ENCODE assay signal across 27 cellular contexts in the genomic region with DNA sequence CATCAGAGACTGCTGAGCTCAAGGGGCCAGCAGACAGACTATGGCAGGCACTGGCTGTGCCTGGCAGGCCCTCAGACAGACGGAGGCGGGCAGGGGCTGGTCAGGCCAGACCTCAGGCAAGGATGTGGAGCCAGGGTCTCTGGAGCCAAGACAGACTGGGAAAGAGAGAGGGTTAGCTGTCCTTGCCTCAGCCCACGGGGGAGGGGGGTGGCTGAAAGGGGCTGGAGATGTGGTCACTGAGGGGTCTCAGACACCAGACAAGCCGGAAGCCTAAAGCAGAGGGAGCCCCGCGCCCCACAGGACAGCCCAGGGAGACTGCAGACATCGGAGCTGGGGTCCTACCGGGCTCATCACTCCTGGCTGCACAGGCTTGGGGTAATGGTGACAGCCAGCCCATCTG.
"Had no signal": no experiment of that assay in that cellular context is flagged by ENCODE, and none has a peak within 500 bp of the region (broad histone marks: within the 10 kb centered on the region; RNA-seq: fewer than 3 reads in every experiment).

No MANE protein-coding gene starts in this region.

- H3K36me3 ChIP-seq: esophagus muscularis mucosa, gastroesophageal sphincter, heart right ventricle, left ventricle myocardium inferior, lower lobe of right lung, neutrophil, pancreas, right lobe of liver, stomach, thyroid gland had no signal

- H3K36me3 Mint-ChIP-seq: natural killer cell had no signal

- DNase-seq: cortex of kidney; effector CD4-positive, alpha-beta T cell; foreskin keratinocyte; glutamatergic neuron; heart right ventricle; hippocampal formation; left colon; left ventricle myocardium inferior; lower lobe of right lung; natural killer cell; right lobe of liver; small intestine; stimulated activated CD4-positive, alpha-beta T cell treated with anti-CD3 and anti-CD28 coated beads, Interleukin-12 subunit alpha, Interleukin-12 subunit beta, amount 100 ng/mL, for 4 hours; stimulated activated CD4-positive, alpha-beta T cell treated with anti-CD3 and anti-CD28 coated beads, Interleukin-1b, Interleukin-23, amount 100 ng/mL, for 48 hours; stimulated activated CD4-positive, alpha-beta T cell treated with anti-CD3 and anti-CD28 coated beads, Interleukin-4, amount 100 ng/mL, for 1 hour; stimulated activated CD8-positive, alpha-beta memory T cell treated with anti-CD3 and anti-CD28 coated beads, Interleukin-4, amount 100 ng/mL, for 48 hours; stimulated activated naive CD4-positive, alpha-beta T cell treated with Interleukin-2 at 50 U/mL for 16 hours; stomach; thyroid gland; trophoblast cell had no signal

- H3K4me1 Mint-ChIP-seq: central memory CD8-positive, alpha-beta T cell had no signal

- H3K27me3 ChIP-seq: esophagus muscularis mucosa, foreskin keratinocyte, gastroesophageal sphincter, neutrophil, pancreas, right lobe of liver, stomach, thyroid gland had no signal

- H3K4me1 ChIP-seq: esophagus muscularis mucosa, foreskin keratinocyte, gastroesophageal sphincter, heart right ventricle, left ventricle myocardium inferior, lower lobe of right lung, pancreas, right lobe of liver, stomach, thyroid gland had no signal

- H3K27me3 Mint-ChIP-seq: central memory CD8-positive, alpha-beta T cell; progenitor cell of endocrine pancreas had no signal

- H3K4me3 ChIP-seq: esophagus muscularis mucosa, gastroesophageal sphincter, heart right ventricle, left ventricle myocardium inferior, lower lobe of right lung, pancreas, right lobe of liver, stomach, thyroid gland had no signal

- H3K27ac Mint-ChIP-seq: natural killer cell, progenitor cell of endocrine pancreas had no signal

- H3K4me3 Mint-ChIP-seq: central memory CD8-positive, alpha-beta T cell; natural killer cell had no signal

- H3K9me3 ChIP-seq: esophagus muscularis mucosa, left ventricle myocardium inferior, lower lobe of right lung, neutrophil, pancreas, right lobe of liver, thyroid gland had no signal

- H3K27ac ChIP-seq: epithelial cell of prostate, esophagus muscularis mucosa, foreskin keratinocyte, gastroesophageal sphincter, heart right ventricle, left ventricle myocardium inferior, lower lobe of right lung, neutrophil, pancreas, right lobe of liver, stomach, thyroid gland had no signal
